Comparison of ENCODE assay signal across 1 cellular context in genomic region chr1:245754463-245754961, GRCh38.
TF ChIP-seq lines count a peak whose summit lies in the region.

No MANE protein-coding gene starts in this region.

TF ChIP-seq in GM12878, 131 proteins besides CTCF, POLR2A, EP300 and RAD21 (continued from another document):
- TF ChIP-seq CUX1 (IDR thresholded peaks at IDR 0.05; ENCODE audit: insufficient replicate concordance, low read depth, low read length): no peak
- no peak for TF ChIP-seq ZBTB11 (CRISPR knock-in tag; IDR thresholded peaks at IDR 0.05)
- no peak for TF ChIP-seq JUNB (IDR thresholded peaks at IDR 0.05)
- no peak for TF ChIP-seq CBX5 (IDR thresholded peaks at IDR 0.05; ENCODE audit: low read depth)
- TF ChIP-seq KDM1A (IDR thresholded peaks at IDR 0.05; ENCODE audit: borderline replicate concordance): no peak
- TF ChIP-seq DPF2 (IDR thresholded peaks at IDR 0.05): no peak
- no peak for TF ChIP-seq ZNF24 (IDR thresholded peaks at IDR 0.05)
- TF ChIP-seq ZNF622 (IDR thresholded peaks at IDR 0.05): no peak
- TF ChIP-seq IKZF1 (conservative IDR thresholded peaks at IDR 0.05): no peak
